In the genomic region with DNA sequence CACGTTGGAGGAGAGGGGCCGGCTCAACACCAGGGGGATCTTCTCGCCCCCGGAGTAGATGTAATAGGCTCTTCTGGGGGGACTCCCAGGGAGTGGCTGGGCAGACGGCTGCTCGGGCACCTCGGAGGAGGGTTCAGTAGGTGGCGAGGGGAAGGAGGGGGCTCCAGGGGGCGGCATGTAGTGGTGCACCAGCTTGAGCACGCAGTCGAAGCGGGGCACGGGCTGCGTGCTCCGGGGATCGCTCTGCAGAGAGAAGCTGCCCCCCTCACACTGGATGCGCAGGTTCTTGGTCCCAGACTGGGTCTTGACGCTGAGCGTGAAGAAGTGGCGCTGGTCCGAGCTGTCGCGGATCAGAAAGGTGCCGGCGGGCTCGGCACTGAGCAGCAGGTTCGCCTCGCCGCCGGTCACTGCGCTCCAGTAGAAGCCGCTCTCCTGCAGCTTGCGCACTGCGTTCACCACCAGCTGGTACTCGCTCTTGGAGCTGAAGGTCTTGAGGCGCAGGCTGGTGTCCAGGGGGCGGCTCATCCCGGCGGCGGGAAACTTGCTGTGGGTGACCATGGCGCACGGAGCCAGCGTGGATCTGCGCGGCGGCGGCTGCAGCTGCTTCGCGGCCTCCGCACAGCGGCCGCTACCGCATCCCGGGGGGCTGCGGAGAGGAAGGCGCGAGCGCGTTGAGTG, we compare ENCODE assay signal across 2 cellular contexts.
A peak's percentile ranks its signal among the peaks of the same experiment; 100 is the strongest.
TF ChIP-seq lines count a peak whose summit lies in the region.

No MANE protein-coding gene starts in this region.

TF ChIP-seq in GM12878, 131 proteins besides CTCF, POLR2A, EP300 and RAD21:
- TF ChIP-seq NR2C2 (IDR thresholded peaks at IDR 0.05; ENCODE audit: borderline replicate concordance, control insufficient read depth, insufficient read length, low read depth) (no peak), NR2F1 (conservative IDR thresholded peaks at IDR 0.05) (peak; percentile 22; the same call in 1 of the 2 replicates), HDGF (IDR thresholded peaks at IDR 0.05) (peak; percentile 63; the same call in 1 of the 2 replicates), POLR2AphosphoS5 (IDR thresholded peaks at IDR 0.05; ENCODE audit: low read length) (peak; percentile 45; the same call in 1 of the 2 replicates), BHLHE40 (IDR thresholded peaks at IDR 0.05; ENCODE audit: borderline replicate concordance in 1 of 2, low read depth in 2 of 2, low read length in 1 of 2) (0 out of 4 replicates have a peak, but pooled peaks of 1 of the 2 experiments have one; percentile 3), DPF2 (IDR thresholded peaks at IDR 0.05) (0 out of 2 replicates have a peak, but pooled peaks have one; percentile 11), NKRF (conservative IDR thresholded peaks at IDR 0.05) (0 out of 2 replicates have a peak, but pooled peaks have one; percentile 42), ZNF592 (IDR thresholded peaks at IDR 0.05) (no peak), SIN3A (IDR thresholded peaks at IDR 0.05; ENCODE audit: low read depth, low read length) (0 out of 2 replicates have a peak, but pooled peaks have one; percentile 33), JUNB (IDR thresholded peaks at IDR 0.05) (no peak), HDAC2 (IDR thresholded peaks at IDR 0.05) (no peak; the same call in 1 of the 2 replicates), MLLT1 (IDR thresholded peaks at IDR 0.05) (0 out of 2 replicates have a peak, but pooled peaks have one; percentile 18), RFX5 (IDR thresholded peaks at IDR 0.05; ENCODE audit: low read depth, low read length) (no peak), SUZ12 (IDR thresholded peaks at IDR 0.05; ENCODE audit: unreplicated experiment) (peak; percentile 10), STAT1 (conservative IDR thresholded peaks at IDR 0.05) (no peak), HDAC6 (IDR thresholded peaks at IDR 0.05; ENCODE audit: unreplicated experiment) (peak; percentile 99), GATAD2B (conservative IDR thresholded peaks at IDR 0.05; ENCODE audit: low read depth) (no peak; the same call in 1 of the 2 replicates)
- TF ChIP-seq, protein P1, sequence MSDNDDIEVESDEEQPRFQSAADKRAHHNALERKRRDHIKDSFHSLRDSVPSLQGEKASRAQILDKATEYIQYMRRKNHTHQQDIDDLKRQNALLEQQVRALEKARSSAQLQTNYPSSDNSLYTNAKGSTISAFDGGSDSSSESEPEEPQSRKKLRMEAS (IDR thresholded peaks at IDR 0.05; ENCODE audit: low read depth, low read length), result peak; percentile 33; the same call in 1 of the 2 replicates

TF ChIP-seq in HepG2, 621 proteins besides CTCF, POLR2A, EP300 and RAD21:
- no peak for TF ChIP-seq TFDP1 (CRISPR knock-in tag; IDR thresholded peaks at IDR 0.05; ENCODE audit: borderline replicate concordance)
- TF ChIP-seq, protein P2, sequence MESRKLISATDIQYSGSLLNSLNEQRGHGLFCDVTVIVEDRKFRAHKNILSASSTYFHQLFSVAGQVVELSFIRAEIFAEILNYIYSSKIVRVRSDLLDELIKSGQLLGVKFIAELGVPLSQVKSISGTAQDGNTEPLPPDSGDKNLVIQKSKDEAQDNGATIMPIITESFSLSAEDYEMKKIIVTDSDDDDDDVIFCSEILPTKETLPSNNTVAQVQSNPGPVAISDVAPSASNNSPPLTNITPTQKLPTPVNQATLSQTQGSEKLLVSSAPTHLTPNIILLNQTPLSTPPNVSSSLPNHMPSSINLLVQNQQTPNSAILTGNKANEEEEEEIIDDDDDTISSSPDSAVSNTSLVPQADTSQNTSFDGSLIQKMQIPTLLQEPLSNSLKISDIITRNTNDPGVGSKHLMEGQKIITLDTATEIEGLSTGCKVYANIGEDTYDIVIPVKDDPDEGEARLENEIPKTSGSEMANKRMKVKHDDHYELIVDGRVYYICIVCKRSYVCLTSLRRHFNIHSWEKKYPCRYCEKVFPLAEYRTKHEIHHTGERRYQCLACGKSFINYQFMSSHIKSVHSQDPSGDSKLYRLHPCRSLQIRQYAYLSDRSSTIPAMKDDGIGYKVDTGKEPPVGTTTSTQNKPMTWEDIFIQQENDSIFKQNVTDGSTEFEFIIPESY (CRISPR knock-in tag; IDR thresholded peaks at IDR 0.05), result peak; percentile 25; the same call in 1 of the 2 replicates
- TF ChIP-seq NCOA2 (CRISPR knock-in tag; IDR thresholded peaks at IDR 0.05), result no peak
- TF ChIP-seq CBX1 (IDR thresholded peaks at IDR 0.05; ENCODE audit: low read depth), result no peak
- no peak for TF ChIP-seq CCAR2 (optimal IDR thresholded peaks at IDR 0.05; ENCODE audit: low read depth, low read length)
- TF ChIP-seq NR0B2 (CRISPR knock-in tag; IDR thresholded peaks at IDR 0.05), result 0 out of 2 replicates have a peak, but pooled peaks have one; percentile 13
- TF ChIP-seq HES4 (CRISPR knock-in tag; IDR thresholded peaks at IDR 0.05; ENCODE audit: borderline replicate concordance), result no peak
